ENCODE assay signal across 18 cellular contexts in the genomic region with DNA sequence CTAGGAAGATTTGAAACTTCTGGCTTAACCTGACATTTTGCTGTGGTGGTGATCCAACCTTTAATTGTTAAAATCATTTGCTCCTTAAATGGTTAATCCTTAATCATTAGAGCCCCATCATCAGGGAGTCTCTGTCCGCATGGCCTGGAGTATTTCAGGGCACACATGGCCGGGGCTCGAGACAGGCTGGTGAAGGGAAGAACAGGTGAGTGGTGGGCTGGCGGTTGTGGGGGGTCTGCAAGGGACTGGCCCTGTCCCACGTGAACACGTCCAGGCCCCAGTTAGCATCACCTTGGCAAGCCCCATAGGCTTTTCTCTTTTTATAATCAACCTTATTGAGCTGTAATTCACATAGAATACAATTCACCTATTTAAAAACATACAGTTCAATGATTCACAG.
"Had no signal": no experiment of that assay in that cellular context is flagged by ENCODE, and none has a peak within 500 bp of the region (broad histone marks: within the 10 kb centered on the region; RNA-seq: fewer than 3 reads in every experiment).

No MANE protein-coding gene starts in this region.

- H3K4me3 ChIP-seq: ascending aorta, gastroesophageal sphincter, left lung, ovary, prostate gland, vagina had no signal

- H3K27ac ChIP-seq: ascending aorta, gastroesophageal sphincter, left lung, neutrophil, ovary, prostate gland, vagina had no signal

- ATAC-seq: activated T-cell treated with anti-CD3 and anti-CD28 coated beads, Interleukin-2, amount 50 U/mL, for 4 hours; activated T-helper 17 cell treated with anti-CD3 and anti-CD28 coated beads, Interleukin-2, amount 50 U/mL, for 72 hours; effector memory CD8-positive, alpha-beta T cell; gastroesophageal sphincter; left lung; stimulated activated naive CD8-positive, alpha-beta T cell treated with anti-CD3 and anti-CD28 coated beads, Interleukin-15, Interleukin-2, amounts not matched to agents 100 U/mL and 50 U/mL, for 24 hours had no signal

- H3K9me3 ChIP-seq: ascending aorta, left lung, neutrophil, ovary, prostate gland, vagina had no signal

- DNase-seq: activated CD4-positive, alpha-beta T cell treated with anti-CD3 and anti-CD28 coated beads, Interleukin-2, amount 10 ng/mL, durations not matched to agents 24 days and 14 days; activated CD4-positive, CD25-positive, alpha-beta regulatory T cell treated with anti-CD3 and anti-CD28 coated beads, Interleukin-2, amount 50 U/mL, for 72 hours; activated naive CD4-positive, alpha-beta T cell treated with Interleukin-2 at 50 U/mL for 16 hours; activated T-cell treated with anti-CD3 and anti-CD28 coated beads, Interleukin-2, amount 50 U/mL, for 4 hours; cortex of kidney; effector memory CD8-positive, alpha-beta T cell; kidney glomerular epithelial cell; retina; stimulated activated naive CD8-positive, alpha-beta T cell treated with anti-CD3 and anti-CD28 coated beads, Interleukin-15, Interleukin-2, amounts not matched to agents 100 U/mL and 50 U/mL, for 24 hours; T-helper 2 cell had no signal

- H3K4me1 ChIP-seq: ascending aorta, gastroesophageal sphincter, left lung, prostate gland, vagina had no signal

- H3K27me3 ChIP-seq: ascending aorta, left lung, neutrophil, ovary, vagina had no signal

- H3K36me3 ChIP-seq: ascending aorta, gastroesophageal sphincter, left lung, neutrophil, ovary, prostate gland, vagina had no signal
